In genomic region chrX:3815896-3816664, GRCh38 we compare ENCODE assay signal across 8 cellular contexts.
DNase-seq lines count a peak whose midpoint lies in the region; ATAC-seq and TF ChIP-seq lines count a peak whose summit lies in the region.

No MANE protein-coding gene starts in this region.

- H3K36me3 Mint-ChIP-seq in activated T-helper 2 cell treated with anti-CD3 and anti-CD28 coated beads, Interferon-gamma antibody, Interleukin-2, Interleukin-4, amounts not matched to agents 10 μg/mL and 5 μg/mL and 100 μg/mL, durations not matched to agents 14 hours and 24 hours and 36 hours (ENCODE audit: low read depth), result peaks cover 18% of the 10 kb centered on the region

- peak; percentile 17 for DNase-seq in G401 (ENCODE audit: low spot score)
- peak; percentile 41 for DNase-seq in NOMO-1 treated with DMSO at 0.1 percent for 48 hours (lab: John Stamatoyannopoulos, UW; ENCODE audit: unreplicated experiment)
- no peak for DNase-seq in activated T-helper 2 cell treated with anti-CD3 and anti-CD28 coated beads, Interferon-gamma antibody, Interleukin-2, Interleukin-4, amounts not matched to agents 10 μg/mL and 5 μg/mL and 100 μg/mL, durations not matched to agents 14 hours and 24 hours and 36 hours (ENCODE audit: low spot score)
- peak; percentile 18 to 62 for DNase-seq in foreskin fibroblast
- DNase-seq in nucleus accumbens (lab: John Stamatoyannopoulos, UW), result peak in 35 of 56 donors; percentile 1 to 63 (median 22)
- DNase-seq in aorta, result peak; percentile 76 to 85

- TF ChIP-seq CTCF in foreskin fibroblast (IDR thresholded peaks at IDR 0.05; ENCODE audit: low read depth, low read length), result no peak

- no peaks in the 10 kb centered on the region for H3K9me3 Mint-ChIP-seq in activated T-helper 2 cell treated with anti-CD3 and anti-CD28 coated beads, Interferon-gamma antibody, Interleukin-2, Interleukin-4, amounts not matched to agents 10 μg/mL and 5 μg/mL and 100 μg/mL, durations not matched to agents 14 hours and 24 hours and 36 hours

- 2 to 4% methylated on average over 41 to 50 of the region's 50 CpGs for WGBS in aorta, 2 donors

- H3K36me3 ChIP-seq in aorta (ENCODE audit: control insufficient read depth in 1 of 2, insufficient read depth in 2 of 2, low read length in 1 of 2), result no peaks in the 10 kb centered on the region

- H3K4me3 ChIP-seq in foreskin fibroblast (ENCODE audit: low read depth in 1 of 2, low read length in 2 of 2), result peak overlapping the region; percentile 55 to 63
- peak overlapping the region; percentile 51 to 63 for H3K4me3 ChIP-seq in aorta (ENCODE audit: low read length in 2 of 2)

- H3K9me3 ChIP-seq in aorta (ENCODE audit: control insufficient read depth, low read length), result no peaks in the 10 kb centered on the region

- H3K27me3 Mint-ChIP-seq in activated T-helper 2 cell treated with anti-CD3 and anti-CD28 coated beads, Interferon-gamma antibody, Interleukin-2, Interleukin-4, amounts not matched to agents 10 μg/mL and 5 μg/mL and 100 μg/mL, durations not matched to agents 14 hours and 24 hours and 36 hours (ENCODE audit: low read depth), result no peaks in the 10 kb centered on the region

- H3K27ac ChIP-seq in aorta (ENCODE audit: low read depth in 1 of 2, low read length in 2 of 2), result peak overlapping the region; percentile 23 to 47

- ATAC-seq in HG02610 (IDR thresholded peaks at IDR 0.05; ENCODE audit: unreplicated experiment), result peak; percentile 6
- ATAC-seq in aorta (ENCODE audit: low FRiP score), result peak; percentile 3
- no peak for ATAC-seq in HG03196 (IDR thresholded peaks at IDR 0.05; ENCODE audit: unreplicated experiment)

- peak overlapping the region; percentile 58 for H3K27ac Mint-ChIP-seq in activated T-helper 2 cell treated with anti-CD3 and anti-CD28 coated beads, Interferon-gamma antibody, Interleukin-2, Interleukin-4, amounts not matched to agents 10 μg/mL and 5 μg/mL and 100 μg/mL, durations not matched to agents 14 hours and 24 hours and 36 hours

- intact Hi-C loops in activated T-helper 2 cell treated with anti-CD3 and anti-CD28 coated beads, Interferon-gamma antibody, Interleukin-2, Interleukin-4, amounts not matched to agents 10 μg/mL and 5 μg/mL and 100 μg/mL, durations not matched to agents 14 hours and 24 hours and 36 hours (cut with micrococcal nuclease), result no loop called here
- intact Hi-C loops in aorta (cut with DNase I), result no loop called here

- no peaks in the 10 kb centered on the region for H3K27me3 ChIP-seq in aorta (ENCODE audit: control insufficient read depth in 1 of 2, insufficient read depth in 2 of 2, low read length in 1 of 2)

- in situ Hi-C loops in G401 (cut with HindIII; ENCODE audit: low sequenced_read_pairs), result no loop called here

- peak overlapping the region; percentile 73 for H3K4me3 Mint-ChIP-seq in activated T-helper 2 cell treated with anti-CD3 and anti-CD28 coated beads, Interferon-gamma antibody, Interleukin-2, Interleukin-4, amounts not matched to agents 10 μg/mL and 5 μg/mL and 100 μg/mL, durations not matched to agents 14 hours and 24 hours and 36 hours (ENCODE audit: low read depth)

- peaks cover 18% of the 10 kb centered on the region for H3K4me1 Mint-ChIP-seq in activated T-helper 2 cell treated with anti-CD3 and anti-CD28 coated beads, Interferon-gamma antibody, Interleukin-2, Interleukin-4, amounts not matched to agents 10 μg/mL and 5 μg/mL and 100 μg/mL, durations not matched to agents 14 hours and 24 hours and 36 hours (ENCODE audit: low read depth)

- H3K4me1 ChIP-seq in aorta (ENCODE audit: control insufficient read depth in 1 of 2, insufficient read depth in 2 of 2, low read length in 2 of 2), result no peaks in the 10 kb centered on the region
